ENCODE assay signal across 8 cellular contexts in the genomic region with DNA sequence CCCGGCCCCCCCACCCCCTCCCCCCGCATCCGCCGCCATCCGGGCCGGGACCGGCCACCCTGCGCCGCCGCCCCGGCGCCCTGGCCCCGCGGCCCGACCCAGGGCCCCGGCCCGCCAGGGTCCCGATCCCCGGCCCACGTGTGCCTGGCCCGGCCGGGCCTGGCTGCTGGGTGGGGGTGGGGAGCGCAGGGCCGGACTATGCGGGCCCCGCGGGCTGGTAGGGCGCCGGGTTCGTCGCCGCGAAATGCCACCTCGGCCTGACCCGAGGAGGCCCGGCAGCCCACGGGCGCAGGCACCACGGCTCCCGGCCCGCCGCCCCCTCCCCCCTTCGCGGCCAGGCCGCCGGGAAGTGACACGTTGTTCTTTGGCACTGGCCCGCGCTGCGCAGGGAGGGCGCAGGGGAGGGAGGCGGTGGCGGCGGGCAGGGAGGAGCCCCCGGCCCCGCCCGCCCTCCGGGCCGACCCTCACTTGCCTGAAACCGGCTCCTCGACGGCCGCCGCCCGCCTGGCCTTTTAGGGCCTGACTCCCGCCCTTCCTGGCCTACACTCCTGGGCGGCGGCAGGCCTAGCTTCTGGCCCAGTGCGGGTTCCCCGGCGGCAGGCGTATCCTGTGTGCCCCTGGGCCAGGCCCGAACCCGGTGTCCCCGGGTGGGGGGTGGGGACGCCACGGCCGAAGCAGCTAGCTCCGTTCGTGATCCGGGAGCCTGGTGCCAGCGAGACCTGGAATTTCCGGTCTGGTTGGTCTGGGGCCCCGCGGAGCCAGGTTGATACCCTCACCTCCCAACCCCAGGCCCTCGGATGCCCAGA. TPM values are rescaled to one million over a fixed set of nuclear protein-coding genes. Genes with fewer than 3 reads are reported as not detected.
DNase-seq lines count a peak whose midpoint lies in the region; ATAC-seq and TF ChIP-seq lines count a peak whose summit lies in the region.

No MANE protein-coding gene starts in this region.

- H3K9ac ChIP-seq in KMS-11: peak overlapping the region; percentile 97

- DNase-seq in GM06990 (ENCODE audit: extremely low read depth, insufficient read length) (peak; percentile 78), UCSD-AML1 (lab: John Stamatoyannopoulos, UW; ENCODE audit: unreplicated experiment) (peak; percentile 48), breast epithelium (ENCODE audit: low spot score in 2 of 2) (peak; percentile 76 to 84), iris pigment epithelial cell (ENCODE audit: low read depth) (peak; percentile 82), SKM-1 treated with dmso at 0.1 percent for 144 hours (lab: John Stamatoyannopoulos, UW; ENCODE audit: unreplicated experiment) (no peak)
- peak; percentile 36 to 53 for DNase-seq in stimulated activated CD4-positive, alpha-beta T cell treated with anti-CD3 and anti-CD28 coated beads, Interleukin-15, amount 100 ng/mL, for 1 hour (ENCODE audit: low read depth in 1 of 2, low spot score in 1 of 2)

- H2AFZ ChIP-seq in KMS-11 (ENCODE audit: low read depth): no peak overlapping the region

- H3K4me3 ChIP-seq in GM06990 (replicated peaks; ENCODE audit: low read depth, low read length): peak overlapping the region; percentile 71
- peak overlapping the region; percentile 17 for H3K4me3 ChIP-seq in KMS-11 (IDR thresholded peaks at IDR 0.05; ENCODE audit: insufficient read depth, low read depth, low read length)
- H3K4me3 ChIP-seq in breast epithelium: peak overlapping the region; percentile 63 to 86 (median 64)

- H3K27ac ChIP-seq in KMS-11 (peak overlapping the region; percentile 78), breast epithelium (peak overlapping the region; percentile 95 to 99)

- H3K9me3 ChIP-seq in breast epithelium: no peaks in the 10 kb centered on the region

- intact Hi-C loops in breast epithelium (cut with DNase I; ENCODE audit: low total_unique reads): loop anchor here (10.0 kb wide), 1 partner anchor 1520 kb away; the partner anchor contains the start of gene ATP11B

- TF ChIP-seq CTCF in GM06990 (IDR thresholded peaks at IDR 0.05; ENCODE audit: insufficient read depth, low read length, poor library complexity, severe bottlenecking) (no peak), KMS-11 (conservative IDR thresholded peaks at IDR 0.05; ENCODE audit: low read depth, low read length) (no peak), breast epithelium (IDR thresholded peaks at IDR 0.05) (no peak)

- peak overlapping the region; percentile 79 for H3K4me2 ChIP-seq in KMS-11

- H3K27me3 ChIP-seq in GM06990 (replicated peaks; ENCODE audit: control insufficient read depth, insufficient read depth, low read length) (no peaks in the 10 kb centered on the region), KMS-11 (ENCODE audit: insufficient read depth, low read depth) (no peaks in the 10 kb centered on the region), breast epithelium (no peaks in the 10 kb centered on the region)

- peaks cover 16% of the 10 kb centered on the region for H3K36me3 ChIP-seq in GM06990 (ENCODE audit: control insufficient read depth, insufficient read depth, low read length)
- peaks cover 10% of the 10 kb centered on the region; the same call in 1 of the 2 replicates for H3K36me3 ChIP-seq in KMS-11 (ENCODE audit: insufficient read depth)
- H3K36me3 ChIP-seq in breast epithelium: no peaks in the 10 kb centered on the region

- H4K20me1 ChIP-seq in KMS-11 (ENCODE audit: insufficient read depth): peaks cover 34% of the 10 kb centered on the region

- ATAC-seq in GM21737 (IDR thresholded peaks at IDR 0.05; ENCODE audit: unreplicated experiment): peak; percentile 35

- peaks cover 51% of the 10 kb centered on the region for H3K79me2 ChIP-seq in KMS-11 (ENCODE audit: insufficient read depth, low read depth)

- H3K4me1 ChIP-seq in KMS-11 (ENCODE audit: low read depth, poor library complexity, severe bottlenecking) (peaks cover 43% of the 10 kb centered on the region), breast epithelium (peaks cover 6 to 31% of the 10 kb centered on the region in 2 donors)

- no peak for TF ChIP-seq POLR2A in breast epithelium (IDR thresholded peaks at IDR 0.05)

RNA-seq across cellular contexts. Expression of gene EIF4G1, which starts 0.5 kb away (rescaled TPM):
- total RNA-seq in breast epithelium: 100 to 1,000 TPM; 168 to 202 (median 196) TPM

RNA-seq across cellular contexts. Expression of gene PSMD2, which starts 15.9 kb away (rescaled TPM):
- total RNA-seq in breast epithelium: 100 to 1,000 TPM; 201 to 275 (median 214) TPM

RNA-seq across cellular contexts. Expression of gene FAM131A, which starts 22.5 kb away (rescaled TPM):
- total RNA-seq in breast epithelium: 10 to 100 TPM; 18.7 to 32.4 (median 26.5) TPM

RNA-seq across cellular contexts. Expression of gene ECE2, which starts 39.1 kb away (rescaled TPM):
- not detected for total RNA-seq in breast epithelium

RNA-seq across cellular contexts. Expression of gene CLCN2, which starts 46.5 kb away (rescaled TPM):
- total RNA-seq in breast epithelium: 1 to 10 TPM; 2.1 to 4.2 (median 2.6) TPM

Comparison
In these comparisons a context has a peak if more than half of its experiments do, and no peak if none do; other contexts are left out.
1. H3K4me3 ChIP-seq: peak in every context shown above with its lines; median percentile 71 in GM06990; 64 in breast epithelium; 17 in KMS-11.